9 cellular contexts compared by ENCODE assay signal in genomic region chr15:49215768-49216739, GRCh38. TPM values are rescaled to one million over a fixed set of nuclear protein-coding genes. Genes with fewer than 3 reads are reported as not detected.
DNase-seq lines count a peak whose midpoint lies in the region; ATAC-seq and TF ChIP-seq lines count a peak whose summit lies in the region.
"Had no signal": no experiment of that assay in that cellular context is flagged by ENCODE, and none has a peak within 500 bp of the region (broad histone marks: within the 10 kb centered on the region; RNA-seq: fewer than 3 reads in every experiment).

No MANE protein-coding gene starts in this region.

- no peaks in the 10 kb centered on the region for H3K27me3 ChIP-seq in CD8-positive, alpha-beta memory T cell (ENCODE audit: insufficient read depth, low read length, poor library complexity, severe bottlenecking)

- CTCF ChIA-PET in activated B cell treated with CpG ODN at 0.5 μM for 24 hours (lab: Charles Lee) = no interaction called here
- CTCF ChIA-PET in CD8-positive, alpha-beta memory T cell (lab: Charles Lee) = no interaction called here

- no peak overlapping the region for H3K4me3 ChIP-seq in CD8-positive, alpha-beta memory T cell (ENCODE audit: low read length)

- DNase-seq in GM10266 (ENCODE audit: extremely low spot score) (peak; percentile 20), activated B cell treated with CpG ODN at 0.5 μM for 24 hours (no peak), cerebellar cortex (ENCODE audit: low spot score) (no peak)
- no peak for DNase-seq in stimulated activated effector memory CD8-positive, alpha-beta T cell treated with anti-CD3 and anti-CD28 coated beads, Interleukin-12 subunit alpha, Interleukin-12 subunit beta, amount 100 ng/mL, for 72 hours (ENCODE audit: low spot score in 2 of 2)
- DNase-seq in CD8-positive, alpha-beta memory T cell = no peak
- no peak for DNase-seq in activated CD4-positive, alpha-beta T cell treated with anti-CD3 and anti-CD28 coated beads, Interleukin-2, amount 10 ng/mL, durations not matched to agents 24 days and 14 days

- intact Hi-C loops in activated B cell treated with CpG ODN at 0.5 μM for 24 hours (cut with micrococcal nuclease) = no loop called here
- intact Hi-C loops in activated CD4-positive, alpha-beta T cell treated with anti-CD3 and anti-CD28 coated beads, Interleukin-2, amount 10 ng/mL, durations not matched to agents 24 days and 14 days (cut with micrococcal nuclease) = no loop called here

- H3K27ac Mint-ChIP-seq in activated B cell treated with CpG ODN at 0.5 μM for 24 hours = no peak overlapping the region
- no peak overlapping the region for H3K27ac Mint-ChIP-seq in stimulated activated effector memory CD8-positive, alpha-beta T cell treated with anti-CD3 and anti-CD28 coated beads, Interleukin-12 subunit alpha, Interleukin-12 subunit beta, amount 100 ng/mL, for 72 hours
- H3K27ac Mint-ChIP-seq in CD8-positive, alpha-beta memory T cell = peak overlapping the region in 3 of 8 donors; percentile 0 to 92 (median 51)
- no peak overlapping the region for H3K27ac Mint-ChIP-seq in activated CD4-positive, alpha-beta T cell treated with anti-CD3 and anti-CD28 coated beads, Interleukin-2, amount 10 ng/mL, durations not matched to agents 24 days and 14 days

- peaks cover 13% of the 10 kb centered on the region for H3K4me1 Mint-ChIP-seq in activated B cell treated with CpG ODN at 0.5 μM for 24 hours
- H3K4me1 Mint-ChIP-seq in stimulated activated effector memory CD8-positive, alpha-beta T cell treated with anti-CD3 and anti-CD28 coated beads, Interleukin-12 subunit alpha, Interleukin-12 subunit beta, amount 100 ng/mL, for 72 hours = peaks cover 34% of the 10 kb centered on the region
- peaks cover 22 to 55% (median 50%) of the 10 kb centered on the region in 3 donors for H3K4me1 Mint-ChIP-seq in CD8-positive, alpha-beta memory T cell
- H3K4me1 Mint-ChIP-seq in activated CD4-positive, alpha-beta T cell treated with anti-CD3 and anti-CD28 coated beads, Interleukin-2, amount 10 ng/mL, durations not matched to agents 24 days and 14 days = peaks cover 4% of the 10 kb centered on the region

- H3K27me3 Mint-ChIP-seq in activated B cell treated with CpG ODN at 0.5 μM for 24 hours = no peaks in the 10 kb centered on the region
- H3K27me3 Mint-ChIP-seq in CD8-positive, alpha-beta memory T cell = no peaks in the 10 kb centered on the region
- no peaks in the 10 kb centered on the region for H3K27me3 Mint-ChIP-seq in activated CD4-positive, alpha-beta T cell treated with anti-CD3 and anti-CD28 coated beads, Interleukin-2, amount 10 ng/mL, durations not matched to agents 24 days and 14 days
- H3K27me3 Mint-ChIP-seq: IgD-negative memory B cell had no signal

- H3K4me1 ChIP-seq in CD8-positive, alpha-beta memory T cell (ENCODE audit: insufficient read depth, low read length) = no peaks in the 10 kb centered on the region

- H3K27ac ChIP-seq in CD8-positive, alpha-beta memory T cell (ENCODE audit: low read depth, low read length) = no peak overlapping the region

- TF ChIP-seq CTCF in GM10266 (IDR thresholded peaks at IDR 0.05; ENCODE audit: control insufficient read depth, insufficient read depth, low read depth, missing control alignments) (no peak), activated B cell treated with CpG ODN at 0.5 μM for 24 hours (IDR thresholded peaks at IDR 0.05) (no peak)

- H3K9me3 Mint-ChIP-seq in activated B cell treated with CpG ODN at 0.5 μM for 24 hours = peaks cover 7% of the 10 kb centered on the region
- H3K9me3 Mint-ChIP-seq in stimulated activated effector memory CD8-positive, alpha-beta T cell treated with anti-CD3 and anti-CD28 coated beads, Interleukin-12 subunit alpha, Interleukin-12 subunit beta, amount 100 ng/mL, for 72 hours = peaks cover 9% of the 10 kb centered on the region
- H3K9me3 Mint-ChIP-seq in CD8-positive, alpha-beta memory T cell = peaks cover 0 to 11% (median 5%) of the 10 kb centered on the region in 5 donors
- peaks cover 6% of the 10 kb centered on the region for H3K9me3 Mint-ChIP-seq in activated CD4-positive, alpha-beta T cell treated with anti-CD3 and anti-CD28 coated beads, Interleukin-2, amount 10 ng/mL, durations not matched to agents 24 days and 14 days

- no peaks in the 10 kb centered on the region for H3K36me3 ChIP-seq in CD8-positive, alpha-beta memory T cell (ENCODE audit: insufficient read depth, low read length)

- peaks cover 3% of the 10 kb centered on the region for H3K9me3 ChIP-seq in CD8-positive, alpha-beta memory T cell (ENCODE audit: low read length)

- POLR2A ChIA-PET in activated B cell treated with CpG ODN at 0.5 μM for 24 hours (lab: Charles Lee) = no interaction called here
- POLR2A ChIA-PET in CD8-positive, alpha-beta memory T cell (lab: Charles Lee) = no interaction called here

- no peak overlapping the region for H3K4me3 Mint-ChIP-seq in activated B cell treated with CpG ODN at 0.5 μM for 24 hours
- H3K4me3 Mint-ChIP-seq in stimulated activated effector memory CD8-positive, alpha-beta T cell treated with anti-CD3 and anti-CD28 coated beads, Interleukin-12 subunit alpha, Interleukin-12 subunit beta, amount 100 ng/mL, for 72 hours = no peak overlapping the region
- H3K4me3 Mint-ChIP-seq in CD8-positive, alpha-beta memory T cell = no peak overlapping the region
- no peak overlapping the region for H3K4me3 Mint-ChIP-seq in activated CD4-positive, alpha-beta T cell treated with anti-CD3 and anti-CD28 coated beads, Interleukin-2, amount 10 ng/mL, durations not matched to agents 24 days and 14 days

- ATAC-seq in GM21367 (IDR thresholded peaks at IDR 0.05; ENCODE audit: unreplicated experiment) = peak; percentile 99
- ATAC-seq in HG03460 (IDR thresholded peaks at IDR 0.05; ENCODE audit: unreplicated experiment) = peak; percentile 100
- peak; percentile 96 for ATAC-seq in activated B cell treated with CpG ODN at 0.5 μM for 24 hours (ENCODE audit: low read depth)
- peak; percentile 58 for ATAC-seq in stimulated activated effector memory CD8-positive, alpha-beta T cell treated with anti-CD3 and anti-CD28 coated beads, Interleukin-12 subunit alpha, Interleukin-12 subunit beta, amount 100 ng/mL, for 72 hours

- peaks cover 43% of the 10 kb centered on the region for H3K36me3 Mint-ChIP-seq in activated B cell treated with CpG ODN at 0.5 μM for 24 hours (ENCODE audit: low read depth)
- H3K36me3 Mint-ChIP-seq in stimulated activated effector memory CD8-positive, alpha-beta T cell treated with anti-CD3 and anti-CD28 coated beads, Interleukin-12 subunit alpha, Interleukin-12 subunit beta, amount 100 ng/mL, for 72 hours = peaks cover 32% of the 10 kb centered on the region
- H3K36me3 Mint-ChIP-seq in CD8-positive, alpha-beta memory T cell = peaks cover 29 to 66% (median 60%) of the 10 kb centered on the region in 3 donors
- H3K36me3 Mint-ChIP-seq in activated CD4-positive, alpha-beta T cell treated with anti-CD3 and anti-CD28 coated beads, Interleukin-2, amount 10 ng/mL, durations not matched to agents 24 days and 14 days (ENCODE audit: low read depth) = peaks cover 43% of the 10 kb centered on the region

RNA-seq across cellular contexts. Expression of gene GALK2, which starts 46.0 kb away (rescaled TPM):
- 16.6 and 18.4 TPM in 2 replicates for total RNA-seq in activated B cell treated with CpG ODN at 0.5 μM for 24 hours
- total RNA-seq in CD8-positive, alpha-beta memory T cell = 10 to 100 TPM; 26.2 to 28.0 TPM
- polyA plus RNA-seq in CD8-positive, alpha-beta memory T cell = 21.3 TPM
- total RNA-seq in activated CD4-positive, alpha-beta T cell treated with anti-CD3 and anti-CD28 coated beads, Interleukin-2, amount 10 ng/mL, durations not matched to agents 24 days and 14 days = 24.7 and 25.5 TPM in 2 replicates
